1 cellular context compared by ENCODE assay signal in the genomic region with DNA sequence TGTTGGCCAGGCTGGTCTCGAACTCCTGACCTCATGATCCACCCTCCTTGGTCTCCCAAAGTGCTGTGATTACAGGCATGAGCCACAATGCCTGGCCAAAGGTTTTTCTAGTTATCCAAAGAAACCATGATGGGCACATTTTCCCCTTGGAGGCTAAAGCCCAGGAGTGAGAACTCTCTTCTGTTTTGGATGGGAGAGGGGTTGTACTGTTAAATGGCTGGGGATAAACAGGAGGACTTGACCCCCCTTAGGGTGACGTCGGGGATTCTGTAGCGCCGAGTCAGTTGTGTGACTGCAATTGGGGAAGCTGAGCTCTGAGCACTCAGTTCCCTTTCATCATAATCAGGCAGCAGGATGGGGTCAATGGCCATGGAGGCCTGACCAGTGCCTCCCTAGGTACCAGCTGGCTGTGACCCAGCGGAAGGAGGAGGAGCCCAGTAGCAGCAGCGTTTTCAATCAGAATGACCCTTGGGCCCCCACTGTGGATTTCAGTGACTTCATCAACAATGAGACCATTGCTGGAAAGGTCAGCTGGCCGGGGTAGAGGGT.
TF ChIP-seq lines count a peak whose summit lies in the region.

No MANE protein-coding gene starts in this region.

TF ChIP-seq in HepG2, 621 proteins besides CTCF, POLR2A, EP300 and RAD21 (continued from another document and continues in another):
- TF ChIP-seq, protein P1, sequence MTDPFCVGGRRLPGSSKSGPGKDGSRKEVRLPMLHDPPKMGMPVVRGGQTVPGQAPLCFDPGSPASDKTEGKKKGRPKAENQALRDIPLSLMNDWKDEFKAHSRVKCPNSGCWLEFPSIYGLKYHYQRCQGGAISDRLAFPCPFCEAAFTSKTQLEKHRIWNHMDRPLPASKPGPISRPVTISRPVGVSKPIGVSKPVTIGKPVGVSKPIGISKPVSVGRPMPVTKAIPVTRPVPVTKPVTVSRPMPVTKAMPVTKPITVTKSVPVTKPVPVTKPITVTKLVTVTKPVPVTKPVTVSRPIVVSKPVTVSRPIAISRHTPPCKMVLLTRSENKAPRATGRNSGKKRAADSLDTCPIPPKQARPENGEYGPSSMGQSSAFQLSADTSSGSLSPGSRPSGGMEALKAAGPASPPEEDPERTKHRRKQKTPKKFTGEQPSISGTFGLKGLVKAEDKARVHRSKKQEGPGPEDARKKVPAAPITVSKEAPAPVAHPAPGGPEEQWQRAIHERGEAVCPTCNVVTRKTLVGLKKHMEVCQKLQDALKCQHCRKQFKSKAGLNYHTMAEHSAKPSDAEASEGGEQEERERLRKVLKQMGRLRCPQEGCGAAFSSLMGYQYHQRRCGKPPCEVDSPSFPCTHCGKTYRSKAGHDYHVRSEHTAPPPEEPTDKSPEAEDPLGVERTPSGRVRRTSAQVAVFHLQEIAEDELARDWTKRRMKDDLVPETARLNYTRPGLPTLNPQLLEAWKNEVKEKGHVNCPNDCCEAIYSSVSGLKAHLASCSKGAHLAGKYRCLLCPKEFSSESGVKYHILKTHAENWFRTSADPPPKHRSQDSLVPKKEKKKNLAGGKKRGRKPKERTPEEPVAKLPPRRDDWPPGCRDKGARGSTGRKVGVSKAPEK (CRISPR knock-in tag; IDR thresholded peaks at IDR 0.05; ENCODE audit: borderline replicate concordance): no peak
- TF ChIP-seq MAZ (IDR thresholded peaks at IDR 0.05; ENCODE audit: borderline replicate concordance, low read depth, low read length) (no peak), MAZ (CRISPR knock-in tag; IDR thresholded peaks at IDR 0.05; ENCODE audit: low read depth) (peak; percentile 60), ZFP36L1 (CRISPR knock-in tag; IDR thresholded peaks at IDR 0.05) (no peak), ZNF256 (CRISPR knock-in tag; conservative IDR thresholded peaks at IDR 0.05) (0 out of 2 replicates have a peak, but pooled peaks have one; percentile 36), ZSCAN29 (CRISPR knock-in tag; conservative IDR thresholded peaks at IDR 0.05) (peak; percentile 77; the same call in 1 of the 2 replicates), KMT2A (CRISPR knock-in tag; IDR thresholded peaks at IDR 0.05) (no peak; the same call in 1 of the 2 replicates), REXO4 (CRISPR knock-in tag; IDR thresholded peaks at IDR 0.05; ENCODE audit: borderline replicate concordance) (no peak), TCF12 (IDR thresholded peaks at IDR 0.05) (no peak), TCF12 (CRISPR knock-in tag; IDR thresholded peaks at IDR 0.05) (0 out of 2 replicates have a peak, but pooled peaks have one; percentile 34), RXRB (CRISPR knock-in tag; IDR thresholded peaks at IDR 0.05; ENCODE audit: borderline replicate concordance) (peak; percentile 90), MEIS2 (CRISPR knock-in tag; IDR thresholded peaks at IDR 0.05) (peak; percentile 35; the same call in 1 of the 2 replicates), NRL (CRISPR knock-in tag; IDR thresholded peaks at IDR 0.05; ENCODE audit: borderline replicate concordance) (0 out of 2 replicates have a peak, but pooled peaks have one; percentile 42), ZNF572 (CRISPR knock-in tag; IDR thresholded peaks at IDR 0.05) (no peak), SALL1 (CRISPR knock-in tag; IDR thresholded peaks at IDR 0.05) (peak; percentile 79), YY1 (IDR thresholded peaks at IDR 0.05; ENCODE audit: insufficient read depth, insufficient replicate concordance, low read depth, low read length) (peak; percentile 42), KDM1A (CRISPR knock-in tag; IDR thresholded peaks at IDR 0.05) (no peak), ZBTB7A (CRISPR knock-in tag; IDR thresholded peaks at IDR 0.05) (peak; percentile 81; the same call in 1 of the 2 replicates), ZFP36 (IDR thresholded peaks at IDR 0.05; ENCODE audit: borderline replicate concordance, low read depth, low read length, partially characterized antibody) (no peak), ZNF232 (CRISPR knock-in tag; IDR thresholded peaks at IDR 0.05; ENCODE audit: borderline replicate concordance) (peak; percentile 18; the same call in 1 of the 2 replicates), DR1 (CRISPR knock-in tag; IDR thresholded peaks at IDR 0.05) (no peak), SAP130 (CRISPR knock-in tag; IDR thresholded peaks at IDR 0.05; ENCODE audit: low read depth) (peak; percentile 81), ZNF546 (CRISPR knock-in tag; conservative IDR thresholded peaks at IDR 0.05) (no peak), ZNF83 (CRISPR knock-in tag; IDR thresholded peaks at IDR 0.05; ENCODE audit: borderline replicate concordance) (no peak; the same call in 1 of the 2 replicates), HOXD1 (CRISPR knock-in tag; IDR thresholded peaks at IDR 0.05) (peak; percentile 44; the same call in 1 of the 2 replicates), GATA4 (IDR thresholded peaks at IDR 0.05; ENCODE audit: borderline replicate concordance, low read depth) (no peak), SOX5 (CRISPR knock-in tag; IDR thresholded peaks at IDR 0.05; ENCODE audit: borderline replicate concordance) (peak; percentile 57; the same call in 1 of the 2 replicates), ZNF263 (CRISPR knock-in tag; IDR thresholded peaks at IDR 0.05) (peak; percentile 51; the same call in 1 of the 2 replicates), GTF3A (CRISPR knock-in tag; conservative IDR thresholded peaks at IDR 0.05) (0 out of 2 replicates have a peak, but pooled peaks have one; percentile 31), HNF4G (IDR thresholded peaks at IDR 0.05; ENCODE audit: borderline replicate concordance, low read depth, low read length) (peak; percentile 84), HNF4G (CRISPR knock-in tag; IDR thresholded peaks at IDR 0.05; ENCODE audit: borderline replicate concordance, low read depth) (peak; percentile 13; the same call in 1 of the 2 replicates), NR3C1 (CRISPR knock-in tag; IDR thresholded peaks at IDR 0.05) (no peak), SIN3A (IDR thresholded peaks at IDR 0.05; ENCODE audit: borderline replicate concordance, low read depth, low read length) (peak; percentile 81; the same call in 1 of the 2 replicates)
- TF ChIP-seq, protein P2, sequence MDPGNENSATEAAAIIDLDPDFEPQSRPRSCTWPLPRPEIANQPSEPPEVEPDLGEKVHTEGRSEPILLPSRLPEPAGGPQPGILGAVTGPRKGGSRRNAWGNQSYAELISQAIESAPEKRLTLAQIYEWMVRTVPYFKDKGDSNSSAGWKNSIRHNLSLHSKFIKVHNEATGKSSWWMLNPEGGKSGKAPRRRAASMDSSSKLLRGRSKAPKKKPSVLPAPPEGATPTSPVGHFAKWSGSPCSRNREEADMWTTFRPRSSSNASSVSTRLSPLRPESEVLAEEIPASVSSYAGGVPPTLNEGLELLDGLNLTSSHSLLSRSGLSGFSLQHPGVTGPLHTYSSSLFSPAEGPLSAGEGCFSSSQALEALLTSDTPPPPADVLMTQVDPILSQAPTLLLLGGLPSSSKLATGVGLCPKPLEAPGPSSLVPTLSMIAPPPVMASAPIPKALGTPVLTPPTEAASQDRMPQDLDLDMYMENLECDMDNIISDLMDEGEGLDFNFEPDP (CRISPR knock-in tag; conservative IDR thresholded peaks at IDR 0.05): 0 out of 2 replicates have a peak, but pooled peaks have one; percentile 5
- TF ChIP-seq, protein P3, sequence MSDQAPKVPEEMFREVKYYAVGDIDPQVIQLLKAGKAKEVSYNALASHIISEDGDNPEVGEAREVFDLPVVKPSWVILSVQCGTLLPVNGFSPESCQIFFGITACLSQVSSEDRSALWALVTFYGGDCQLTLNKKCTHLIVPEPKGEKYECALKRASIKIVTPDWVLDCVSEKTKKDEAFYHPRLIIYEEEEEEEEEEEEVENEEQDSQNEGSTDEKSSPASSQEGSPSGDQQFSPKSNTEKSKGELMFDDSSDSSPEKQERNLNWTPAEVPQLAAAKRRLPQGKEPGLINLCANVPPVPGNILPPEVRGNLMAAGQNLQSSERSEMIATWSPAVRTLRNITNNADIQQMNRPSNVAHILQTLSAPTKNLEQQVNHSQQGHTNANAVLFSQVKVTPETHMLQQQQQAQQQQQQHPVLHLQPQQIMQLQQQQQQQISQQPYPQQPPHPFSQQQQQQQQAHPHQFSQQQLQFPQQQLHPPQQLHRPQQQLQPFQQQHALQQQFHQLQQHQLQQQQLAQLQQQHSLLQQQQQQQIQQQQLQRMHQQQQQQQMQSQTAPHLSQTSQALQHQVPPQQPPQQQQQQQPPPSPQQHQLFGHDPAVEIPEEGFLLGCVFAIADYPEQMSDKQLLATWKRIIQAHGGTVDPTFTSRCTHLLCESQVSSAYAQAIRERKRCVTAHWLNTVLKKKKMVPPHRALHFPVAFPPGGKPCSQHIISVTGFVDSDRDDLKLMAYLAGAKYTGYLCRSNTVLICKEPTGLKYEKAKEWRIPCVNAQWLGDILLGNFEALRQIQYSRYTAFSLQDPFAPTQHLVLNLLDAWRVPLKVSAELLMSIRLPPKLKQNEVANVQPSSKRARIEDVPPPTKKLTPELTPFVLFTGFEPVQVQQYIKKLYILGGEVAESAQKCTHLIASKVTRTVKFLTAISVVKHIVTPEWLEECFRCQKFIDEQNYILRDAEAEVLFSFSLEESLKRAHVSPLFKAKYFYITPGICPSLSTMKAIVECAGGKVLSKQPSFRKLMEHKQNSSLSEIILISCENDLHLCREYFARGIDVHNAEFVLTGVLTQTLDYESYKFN (CRISPR knock-in tag; conservative IDR thresholded peaks at IDR 0.05): peak; percentile 86
- TF ChIP-seq, protein P4, sequence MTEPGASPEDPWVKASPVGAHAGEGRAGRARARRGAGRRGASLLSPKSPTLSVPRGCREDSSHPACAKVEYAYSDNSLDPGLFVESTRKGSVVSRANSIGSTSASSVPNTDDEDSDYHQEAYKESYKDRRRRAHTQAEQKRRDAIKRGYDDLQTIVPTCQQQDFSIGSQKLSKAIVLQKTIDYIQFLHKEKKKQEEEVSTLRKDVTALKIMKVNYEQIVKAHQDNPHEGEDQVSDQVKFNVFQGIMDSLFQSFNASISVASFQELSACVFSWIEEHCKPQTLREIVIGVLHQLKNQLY (CRISPR knock-in tag; IDR thresholded peaks at IDR 0.05): no peak
- TF ChIP-seq, protein P5, sequence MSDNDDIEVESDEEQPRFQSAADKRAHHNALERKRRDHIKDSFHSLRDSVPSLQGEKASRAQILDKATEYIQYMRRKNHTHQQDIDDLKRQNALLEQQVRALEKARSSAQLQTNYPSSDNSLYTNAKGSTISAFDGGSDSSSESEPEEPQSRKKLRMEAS (IDR thresholded peaks at IDR 0.05): peak; percentile 44
- TF ChIP-seq, protein P6, sequence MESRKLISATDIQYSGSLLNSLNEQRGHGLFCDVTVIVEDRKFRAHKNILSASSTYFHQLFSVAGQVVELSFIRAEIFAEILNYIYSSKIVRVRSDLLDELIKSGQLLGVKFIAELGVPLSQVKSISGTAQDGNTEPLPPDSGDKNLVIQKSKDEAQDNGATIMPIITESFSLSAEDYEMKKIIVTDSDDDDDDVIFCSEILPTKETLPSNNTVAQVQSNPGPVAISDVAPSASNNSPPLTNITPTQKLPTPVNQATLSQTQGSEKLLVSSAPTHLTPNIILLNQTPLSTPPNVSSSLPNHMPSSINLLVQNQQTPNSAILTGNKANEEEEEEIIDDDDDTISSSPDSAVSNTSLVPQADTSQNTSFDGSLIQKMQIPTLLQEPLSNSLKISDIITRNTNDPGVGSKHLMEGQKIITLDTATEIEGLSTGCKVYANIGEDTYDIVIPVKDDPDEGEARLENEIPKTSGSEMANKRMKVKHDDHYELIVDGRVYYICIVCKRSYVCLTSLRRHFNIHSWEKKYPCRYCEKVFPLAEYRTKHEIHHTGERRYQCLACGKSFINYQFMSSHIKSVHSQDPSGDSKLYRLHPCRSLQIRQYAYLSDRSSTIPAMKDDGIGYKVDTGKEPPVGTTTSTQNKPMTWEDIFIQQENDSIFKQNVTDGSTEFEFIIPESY (CRISPR knock-in tag; IDR thresholded peaks at IDR 0.05): peak; percentile 34; the same call in 1 of the 2 replicates
- TF ChIP-seq, protein P7, sequence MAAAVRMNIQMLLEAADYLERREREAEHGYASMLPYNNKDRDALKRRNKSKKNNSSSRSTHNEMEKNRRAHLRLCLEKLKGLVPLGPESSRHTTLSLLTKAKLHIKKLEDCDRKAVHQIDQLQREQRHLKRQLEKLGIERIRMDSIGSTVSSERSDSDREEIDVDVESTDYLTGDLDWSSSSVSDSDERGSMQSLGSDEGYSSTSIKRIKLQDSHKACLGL (CRISPR knock-in tag; IDR thresholded peaks at IDR 0.05): no peak
- TF ChIP-seq, protein P8, sequence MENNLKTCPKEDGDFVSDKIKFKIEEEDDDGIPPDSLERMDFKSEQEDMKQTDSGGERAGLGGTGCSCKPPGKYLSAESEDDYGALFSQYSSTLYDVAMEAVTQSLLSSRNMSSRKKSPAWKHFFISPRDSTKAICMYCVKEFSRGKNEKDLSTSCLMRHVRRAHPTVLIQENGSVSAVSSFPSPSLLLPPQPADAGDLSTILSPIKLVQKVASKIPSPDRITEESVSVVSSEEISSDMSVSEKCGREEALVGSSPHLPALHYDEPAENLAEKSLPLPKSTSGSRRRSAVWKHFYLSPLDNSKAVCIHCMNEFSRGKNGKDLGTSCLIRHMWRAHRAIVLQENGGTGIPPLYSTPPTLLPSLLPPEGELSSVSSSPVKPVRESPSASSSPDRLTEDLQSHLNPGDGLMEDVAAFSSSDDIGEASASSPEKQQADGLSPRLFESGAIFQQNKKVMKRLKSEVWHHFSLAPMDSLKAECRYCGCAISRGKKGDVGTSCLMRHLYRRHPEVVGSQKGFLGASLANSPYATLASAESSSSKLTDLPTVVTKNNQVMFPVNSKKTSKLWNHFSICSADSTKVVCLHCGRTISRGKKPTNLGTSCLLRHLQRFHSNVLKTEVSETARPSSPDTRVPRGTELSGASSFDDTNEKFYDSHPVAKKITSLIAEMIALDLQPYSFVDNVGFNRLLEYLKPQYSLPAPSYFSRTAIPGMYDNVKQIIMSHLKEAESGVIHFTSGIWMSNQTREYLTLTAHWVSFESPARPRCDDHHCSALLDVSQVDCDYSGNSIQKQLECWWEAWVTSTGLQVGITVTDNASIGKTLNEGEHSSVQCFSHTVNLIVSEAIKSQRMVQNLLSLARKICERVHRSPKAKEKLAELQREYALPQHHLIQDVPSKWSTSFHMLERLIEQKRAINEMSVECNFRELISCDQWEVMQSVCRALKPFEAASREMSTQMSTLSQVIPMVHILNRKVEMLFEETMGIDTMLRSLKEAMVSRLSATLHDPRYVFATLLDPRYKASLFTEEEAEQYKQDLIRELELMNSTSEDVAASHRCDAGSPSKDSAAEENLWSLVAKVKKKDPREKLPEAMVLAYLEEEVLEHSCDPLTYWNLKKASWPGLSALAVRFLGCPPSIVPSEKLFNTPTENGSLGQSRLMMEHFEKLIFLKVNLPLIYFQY (CRISPR knock-in tag; IDR thresholded peaks at IDR 0.05; ENCODE audit: borderline replicate concordance): peak; percentile 81; the same call in 1 of the 2 replicates
- TF ChIP-seq, protein P9, sequence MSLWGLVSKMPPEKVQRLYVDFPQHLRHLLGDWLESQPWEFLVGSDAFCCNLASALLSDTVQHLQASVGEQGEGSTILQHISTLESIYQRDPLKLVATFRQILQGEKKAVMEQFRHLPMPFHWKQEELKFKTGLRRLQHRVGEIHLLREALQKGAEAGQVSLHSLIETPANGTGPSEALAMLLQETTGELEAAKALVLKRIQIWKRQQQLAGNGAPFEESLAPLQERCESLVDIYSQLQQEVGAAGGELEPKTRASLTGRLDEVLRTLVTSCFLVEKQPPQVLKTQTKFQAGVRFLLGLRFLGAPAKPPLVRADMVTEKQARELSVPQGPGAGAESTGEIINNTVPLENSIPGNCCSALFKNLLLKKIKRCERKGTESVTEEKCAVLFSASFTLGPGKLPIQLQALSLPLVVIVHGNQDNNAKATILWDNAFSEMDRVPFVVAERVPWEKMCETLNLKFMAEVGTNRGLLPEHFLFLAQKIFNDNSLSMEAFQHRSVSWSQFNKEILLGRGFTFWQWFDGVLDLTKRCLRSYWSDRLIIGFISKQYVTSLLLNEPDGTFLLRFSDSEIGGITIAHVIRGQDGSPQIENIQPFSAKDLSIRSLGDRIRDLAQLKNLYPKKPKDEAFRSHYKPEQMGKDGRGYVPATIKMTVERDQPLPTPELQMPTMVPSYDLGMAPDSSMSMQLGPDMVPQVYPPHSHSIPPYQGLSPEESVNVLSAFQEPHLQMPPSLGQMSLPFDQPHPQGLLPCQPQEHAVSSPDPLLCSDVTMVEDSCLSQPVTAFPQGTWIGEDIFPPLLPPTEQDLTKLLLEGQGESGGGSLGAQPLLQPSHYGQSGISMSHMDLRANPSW (CRISPR knock-in tag; IDR thresholded peaks at IDR 0.05; ENCODE audit: borderline replicate concordance): 0 out of 2 replicates have a peak, but pooled peaks have one; percentile 6
